In the genomic region with DNA sequence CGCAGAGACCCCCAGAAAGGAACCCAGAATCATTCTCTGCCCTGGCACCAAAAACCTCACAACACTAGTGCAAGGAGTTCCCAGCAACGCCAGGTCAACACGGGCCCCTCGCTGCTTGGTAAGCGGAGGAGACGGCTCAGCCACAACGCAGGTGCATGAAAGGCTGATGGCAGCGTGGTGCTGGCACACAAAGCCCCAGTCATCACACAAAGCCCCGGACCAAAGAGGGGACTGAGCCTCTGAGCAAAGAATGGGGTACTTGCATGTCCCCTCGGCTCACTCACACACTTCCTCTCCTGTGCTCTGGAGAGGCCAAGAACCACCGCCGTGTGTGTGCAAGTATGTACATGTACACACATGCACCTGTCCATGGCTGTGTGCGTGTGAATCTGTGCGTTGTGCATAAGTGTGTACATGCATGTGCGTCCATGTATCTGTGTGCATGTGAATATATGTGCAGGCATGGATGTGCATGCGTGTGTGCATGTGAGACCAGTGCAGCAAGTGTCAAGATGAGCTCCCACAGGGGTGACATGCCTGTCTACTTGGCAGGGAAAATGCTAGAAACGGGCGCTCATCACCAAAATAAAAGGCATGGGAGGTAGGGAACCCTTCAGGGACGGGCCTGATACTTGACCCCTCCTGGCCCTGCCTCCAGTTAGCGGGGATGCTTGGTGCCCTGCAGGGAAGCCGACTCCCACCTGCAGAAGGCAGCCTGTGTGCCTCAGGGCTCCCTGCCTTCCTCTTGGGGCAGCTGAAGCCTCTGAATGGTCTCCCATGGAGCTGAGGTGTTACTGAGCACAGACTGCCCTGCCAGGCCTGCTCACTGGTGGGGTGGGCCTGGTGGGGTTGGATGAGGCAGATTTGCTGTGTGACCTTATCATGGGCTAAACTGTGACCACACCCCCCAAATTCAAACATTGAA, we compare ENCODE assay signal across 13 cellular contexts.
"Had no signal": no experiment of that assay in that cellular context is flagged by ENCODE, and none has a peak within 500 bp of the region (broad histone marks: within the 10 kb centered on the region; RNA-seq: fewer than 3 reads in every experiment).

No MANE protein-coding gene starts in this region.

- ATAC-seq: heart left ventricle; left lung; stimulated activated memory B cell treated with anti-CD40 and anti-IgM and Interleukin-4, amounts not matched to agents 10 μg/mL and 1 μg/mL and 100 μg/mL, for 72 hours had no signal

- H3K9me3 Mint-ChIP-seq: activated CD4-positive, alpha-beta memory T cell treated with anti-CD3 and anti-CD28 coated beads for 36 hours; neural crest cell; stimulated activated memory B cell treated with anti-CD40 and anti-IgM and Interleukin-4, amounts not matched to agents 10 μg/mL and 1 μg/mL and 100 μg/mL, for 72 hours had no signal

- H3K4me1 ChIP-seq: colonic mucosa had no signal

- H3K4me2 ChIP-seq: smooth muscle cell had no signal

- H3K4me3 ChIP-seq: colonic mucosa, heart left ventricle, left lung, smooth muscle cell, tibial artery had no signal

- H3K27me3 ChIP-seq: colonic mucosa, heart left ventricle, left lung, tibial artery had no signal

- H3K36me3 ChIP-seq: colonic mucosa, heart left ventricle, left lung, tibial artery had no signal

- H3K27ac Mint-ChIP-seq: activated CD4-positive, alpha-beta memory T cell treated with anti-CD3 and anti-CD28 coated beads for 36 hours; stimulated activated memory B cell treated with anti-CD40 and anti-IgM and Interleukin-4, amounts not matched to agents 10 μg/mL and 1 μg/mL and 100 μg/mL, for 72 hours had no signal

- H3K9me3 ChIP-seq: colonic mucosa, heart left ventricle, left lung, tibial artery had no signal

- H3K27me3 Mint-ChIP-seq: activated CD4-positive, alpha-beta memory T cell treated with anti-CD3 and anti-CD28 coated beads for 36 hours; stimulated activated memory B cell treated with anti-CD40 and anti-IgM and Interleukin-4, amounts not matched to agents 10 μg/mL and 1 μg/mL and 100 μg/mL, for 72 hours had no signal

- DNase-seq: activated CD4-positive, alpha-beta memory T cell treated with anti-CD3 and anti-CD28 coated beads for 36 hours; activated T-cell treated with anti-CD3 and anti-CD28 coated beads, Interleukin-2, amount 50 U/mL, for 48 hours; colonic mucosa; effector CD4-positive, alpha-beta T cell; mesenchymal stem cell had no signal

- FAIRE-seq: frontal cortex, islet of Langerhans had no signal

- H3K4me3 Mint-ChIP-seq: activated CD4-positive, alpha-beta memory T cell treated with anti-CD3 and anti-CD28 coated beads for 36 hours; neural crest cell; stimulated activated memory B cell treated with anti-CD40 and anti-IgM and Interleukin-4, amounts not matched to agents 10 μg/mL and 1 μg/mL and 100 μg/mL, for 72 hours had no signal

- H3K27ac ChIP-seq: colonic mucosa, heart left ventricle, left lung, tibial artery had no signal

- H3K36me3 Mint-ChIP-seq: activated CD4-positive, alpha-beta memory T cell treated with anti-CD3 and anti-CD28 coated beads for 36 hours; stimulated activated memory B cell treated with anti-CD40 and anti-IgM and Interleukin-4, amounts not matched to agents 10 μg/mL and 1 μg/mL and 100 μg/mL, for 72 hours had no signal
